8 cellular contexts compared by ENCODE assay signal in the genomic region with DNA sequence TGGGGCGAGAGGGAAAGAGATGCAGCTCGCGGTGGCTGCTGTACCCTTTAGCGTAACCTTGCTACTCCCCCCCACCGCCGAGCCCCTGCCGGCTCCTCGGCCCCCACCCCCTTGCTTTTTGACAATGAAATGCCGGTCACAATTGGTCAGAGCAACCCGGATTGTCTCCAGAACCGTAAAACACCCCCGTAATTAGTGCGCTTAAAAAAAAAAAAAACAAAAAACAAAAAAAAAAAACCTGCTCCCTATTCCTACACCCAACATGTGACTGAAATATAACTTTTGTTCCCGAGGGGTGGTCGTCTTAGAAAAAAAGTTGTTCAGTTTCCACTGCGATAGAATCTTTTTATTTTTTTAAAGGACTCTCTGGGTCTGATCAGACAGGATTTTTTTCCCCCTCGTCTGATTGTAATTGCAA. TPM values are rescaled to one million over a fixed set of nuclear protein-coding genes. Genes with fewer than 3 reads are reported as not detected.
DNase-seq lines count a peak whose midpoint lies in the region; ATAC-seq and TF ChIP-seq lines count a peak whose summit lies in the region.

No MANE protein-coding gene starts in this region.

- peak overlapping the region; percentile 73 to 83 (median 82) for H3K4me3 ChIP-seq in right lobe of liver
- peak overlapping the region; percentile 97 for H3K4me3 ChIP-seq in urinary bladder (ENCODE audit: low read depth, low read length)

- 0% methylated on average over 17 of the region's 17 CpGs for WGBS in right lobe of liver (ENCODE audit: insufficient coverage, low coverage, low lambda C conversion rate, missing lambda C conversion rate)
- WGBS in urinary bladder: under 1% methylated on average over 17 of the region's 17 CpGs

- DNase-seq in stimulated activated CD8-positive, alpha-beta memory T cell treated with anti-CD3 and anti-CD28 coated beads, Interleukin-4, amount 100 ng/mL, for 24 hours (ENCODE audit: low read depth): peak; percentile 22
- DNase-seq in stimulated activated CD8-positive, alpha-beta memory T cell treated with anti-CD3 and anti-CD28 coated beads, Interleukin-4, amount 100 ng/mL, for 48 hours: no peak
- DNase-seq in amniotic stem cell (lab: John Stamatoyannopoulos, UW) (peak; percentile 8), right lobe of liver (peak in 2 of 3 donors; percentile 51 to 58), NCI-H345 treated with DMSO at 0.1 percent for 48 hours (lab: John Stamatoyannopoulos, UW; ENCODE audit: unreplicated experiment) (no peak), middle frontal gyrus (ENCODE audit: extremely low spot score, low spot score) (no peak)

- H3K27ac ChIP-seq in right lobe of liver: peak overlapping the region; percentile 91 to 98 (median 95)
- peak overlapping the region; percentile 68 for H3K27ac ChIP-seq in urinary bladder (ENCODE audit: low read depth)

- no peaks in the 10 kb centered on the region for H3K9me3 ChIP-seq in right lobe of liver

- H3K36me3 ChIP-seq in right lobe of liver: no peaks in the 10 kb centered on the region
- H3K36me3 ChIP-seq in urinary bladder (ENCODE audit: insufficient read depth): no peaks in the 10 kb centered on the region

- no peak for ATAC-seq in right lobe of liver
- no peak for ATAC-seq in HG02885 (IDR thresholded peaks at IDR 0.05; ENCODE audit: poor library complexity, unreplicated experiment)

- H3K4me1 ChIP-seq in right lobe of liver (peaks cover 0 to 26% (median 0%) of the 10 kb centered on the region in 4 donors), urinary bladder (ENCODE audit: insufficient read depth) (peaks cover 2% of the 10 kb centered on the region)

- no peak for TF ChIP-seq CTCF in right lobe of liver (IDR thresholded peaks at IDR 0.05)

- intact Hi-C loops in right lobe of liver (cut with DNase I): no loop called here

- H3K27me3 ChIP-seq in right lobe of liver: no peaks in the 10 kb centered on the region

- TF ChIP-seq POLR2A in right lobe of liver (IDR thresholded peaks at IDR 0.05): no peak

RNA-seq across cellular contexts. Expression of gene ETV6, which starts 0.8 kb away (rescaled TPM):
- 10 to 100 TPM in 4 of 6 experiments, 1 to 10 TPM in 2; 7.2 to 28.3 (median 11.0) TPM for total RNA-seq in right lobe of liver
- 12.7 TPM for total RNA-seq in urinary bladder
- 11.8 TPM for polyA plus RNA-seq in urinary bladder

Comparison
In these comparisons a context has a peak if more than half of its experiments do, and no peak if none do; other contexts are left out.
1. DNase-seq: peak in stimulated activated CD8-positive, alpha-beta memory T cell treated with anti-CD3 and anti-CD28 coated beads, Interleukin-4, amount 100 ng/mL, for 24 hours (single experiment), amniotic stem cell (single experiment) and right lobe of liver (2 of 3); none in stimulated activated CD8-positive, alpha-beta memory T cell treated with anti-CD3 and anti-CD28 coated beads, Interleukin-4, amount 100 ng/mL, for 48 hours (single experiment), NCI-H345 treated with DMSO at 0.1 percent for 48 hours (single experiment) and middle frontal gyrus (single experiment).